22 cellular contexts compared by ENCODE assay signal in genomic region chr17:72706396-72706981, GRCh38.
DNase-seq lines count a peak whose midpoint lies in the region; ATAC-seq, FAIRE-seq and TF ChIP-seq lines count a peak whose summit lies in the region.
"Had no signal": no experiment of that assay in that cellular context is flagged by ENCODE, and none has a peak within 500 bp of the region (broad histone marks: within the 10 kb centered on the region; RNA-seq: fewer than 3 reads in every experiment).

No MANE protein-coding gene starts in this region.

- no peaks in the 10 kb centered on the region for H3F3A ChIP-seq in PC-3 (ENCODE audit: low read length, unreplicated experiment)

- no peaks in the 10 kb centered on the region for H3K79me2 ChIP-seq in PC-3 (ENCODE audit: low read length)

- H3K9me2 ChIP-seq in PC-3 (replicated peaks; ENCODE audit: low read length), result no peaks in the 10 kb centered on the region

- 0 out of 2 replicates have a peak, but pooled peaks cover 5% of the 10 kb centered on the region for H3K9me3 ChIP-seq in PC-3 (ENCODE audit: low read length)
- H3K9me3 ChIP-seq: adrenal gland had no signal

- POLR2A ChIA-PET in PC-3 (lab: Charles Lee; ENCODE audit: unreplicated experiment), result interaction anchor here (0.6 kb wide), 1 partner anchor 10 kb away, joined by 5 read pairs; no protein-coding TSS in a partner anchor

- H3K9ac ChIP-seq in PC-3 (ENCODE audit: low read length), result no peak overlapping the region

- TF ChIP-seq POLR2A in H54 (IDR thresholded peaks at IDR 0.05; ENCODE audit: low read depth, low read length), result no peak

- ATAC-seq in PC-3, result peak; percentile 18; the same call in 1 of the 2 replicates
- ATAC-seq: GM23338, sciatic nerve had no signal

- no peaks in the 10 kb centered on the region for H4K20me1 ChIP-seq in PC-3 (ENCODE audit: low read length)

- H3K4me3 ChIP-seq in PC-3 (ENCODE audit: low read length), result no peak overlapping the region
- H3K4me3 ChIP-seq: adrenal gland, GM23338, SK-N-MC had no signal

- peak overlapping the region; percentile 31 for H3K27ac ChIP-seq in 22Rv1
- peak overlapping the region; percentile 43 for H3K27ac ChIP-seq in PC-3 (ENCODE audit: low read length)
- H3K27ac ChIP-seq: adrenal gland, SK-N-MC had no signal

- no peak overlapping the region for H2AFZ ChIP-seq in PC-3 (ENCODE audit: low read length)
- H2AFZ ChIP-seq: GM23338 had no signal

- intact Hi-C loops in PC-3 (cut with micrococcal nuclease), result loop anchor here (1.0 kb wide), 1 partner anchor 10 kb away; no protein-coding TSS in a partner anchor

- H3K4me1 ChIP-seq in PC-3 (ENCODE audit: insufficient read depth, low read length), result peaks cover 49% of the 10 kb centered on the region
- H3K4me1 ChIP-seq: adrenal gland had no signal

- DNase-seq in AG08395 (ENCODE audit: low spot score), result peak; percentile 12
- peak; percentile 33 for DNase-seq in PC-3
- peak; percentile 18 for DNase-seq in left kidney (ENCODE audit: low read depth, low spot score)
- no peak for DNase-seq in H54 (ENCODE audit: insufficient read length, low spot score)
- no peak for DNase-seq in NCI-H1417 treated with DMSO at 0.1 percent for 48 hours (lab: John Stamatoyannopoulos, UW)
- DNase-seq in AG08396 (ENCODE audit: low spot score), result no peak
- DNase-seq: activated CD4-positive, alpha-beta T cell treated with anti-CD3 and anti-CD28 coated beads, Interleukin-2, amount 50 U/mL, for 1 hour; activated T-cell treated with anti-CD3 and anti-CD28 coated beads, Interleukin-2, amount 50 U/mL, for 48 hours; adrenal gland; C1 segment of cervical spinal cord; central memory CD4-positive, alpha-beta T cell; effector CD4-positive, alpha-beta T cell; hypothalamus; KBM-7; kidney glomerular epithelial cell; midbrain; NCI-H1048; OCI-M1 had no signal

- peaks cover 9% of the 10 kb centered on the region; the same call in 1 of the 2 replicates for H3K36me3 ChIP-seq in PC-3 (ENCODE audit: low read depth, low read length)
- H3K36me3 ChIP-seq: adrenal gland had no signal

- CTCF ChIA-PET in PC-3 (lab: Charles Lee), result interaction anchor here (0.6 kb wide), 2 partner anchors 22 to 149 kb away, joined by 3 to 4 read pairs; no protein-coding TSS in a partner anchor

- no peaks in the 10 kb centered on the region for H3K27me3 ChIP-seq in PC-3 (ENCODE audit: low read length)
- H3K27me3 ChIP-seq: adrenal gland had no signal

- TF ChIP-seq CTCF in 22Rv1 (IDR thresholded peaks at IDR 0.05) (no peak), PC-3 (conservative IDR thresholded peaks at IDR 0.05; ENCODE audit: low read depth, low read length) (no peak)

- FAIRE-seq in H54 (lab: Jason Lieb, UNC), result no peak

- no TSS peak for BruUV-seq in PC-3 (replicated peaks; lab: Mats Ljungman, UMichigan)

- H3K4me2 ChIP-seq in PC-3 (ENCODE audit: low read length), result no peak overlapping the region
- H3K4me2 ChIP-seq: GM23338 had no signal

Comparison
In these comparisons a context has a peak if more than half of its experiments do, and no peak if none do; other contexts are left out.
1. DNase-seq: peak in AG08395 (single experiment), PC-3 (single experiment) and left kidney (single experiment); none in H54 (single experiment), NCI-H1417 treated with DMSO at 0.1 percent for 48 hours (single experiment) and AG08396 (single experiment).